Comparison of ENCODE assay signal across 16 cellular contexts in the genomic region with DNA sequence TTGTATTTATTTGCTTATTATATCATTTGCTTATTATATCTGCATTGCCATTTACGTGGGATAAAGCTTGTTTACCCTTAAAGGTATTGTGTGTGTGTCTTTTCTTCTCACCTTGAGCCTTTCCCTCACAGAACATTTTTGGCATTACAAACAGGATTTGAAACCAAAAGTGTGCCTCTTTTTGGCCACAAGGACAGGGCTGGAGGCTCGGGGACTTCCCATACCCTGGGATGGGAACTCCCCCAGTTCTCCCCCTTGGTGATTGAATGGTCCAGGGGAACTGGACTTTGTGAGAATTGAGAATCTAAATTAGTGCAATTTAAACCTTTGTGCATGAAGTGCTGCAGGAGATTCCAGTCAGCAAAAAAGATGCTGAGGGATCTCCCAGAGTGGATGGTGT.
"Had no signal": no experiment of that assay in that cellular context is flagged by ENCODE, and none has a peak within 500 bp of the region (broad histone marks: within the 10 kb centered on the region; RNA-seq: fewer than 3 reads in every experiment).

No MANE protein-coding gene starts in this region.

- H3K27me3 Mint-ChIP-seq: activated CD4-positive, alpha-beta T cell treated with anti-CD3 and anti-CD28 coated beads, Interleukin-2, amount 10 ng/mL, durations not matched to agents 24 days and 14 days; activated naive CD8-positive, alpha-beta T cell treated with anti-CD3 and anti-CD28 coated beads, Interleukin-2, amount 10 ng/mL, durations not matched to agents 7 days and 5 days; stimulated activated naive CD8-positive, alpha-beta T cell treated with anti-CD3 and anti-CD28 coated beads, Interleukin-15, Interleukin-2, amounts not matched to agents 100 ng/mL and 50 ng/mL, for 24 hours; T-cell had no signal

- H3K9me3 ChIP-seq: ovary, testis, uterus had no signal

- H3K4me3 Mint-ChIP-seq: activated CD4-positive, alpha-beta T cell treated with anti-CD3 and anti-CD28 coated beads, Interleukin-2, amount 10 ng/mL, durations not matched to agents 24 days and 14 days; activated naive CD8-positive, alpha-beta T cell treated with anti-CD3 and anti-CD28 coated beads, Interleukin-2, amount 10 ng/mL, durations not matched to agents 7 days and 5 days; neural crest cell; stimulated activated naive CD8-positive, alpha-beta T cell treated with anti-CD3 and anti-CD28 coated beads, Interleukin-15, Interleukin-2, amounts not matched to agents 100 ng/mL and 50 ng/mL, for 24 hours had no signal

- H3K36me3 ChIP-seq: ovary, uterus had no signal

- H3K27me3 ChIP-seq: esophagus muscularis mucosa, ovary, testis, uterus had no signal

- H3K4me1 Mint-ChIP-seq: neural crest cell had no signal

- H3K27ac Mint-ChIP-seq: activated CD4-positive, alpha-beta T cell treated with anti-CD3 and anti-CD28 coated beads, Interleukin-2, amount 10 ng/mL, durations not matched to agents 24 days and 14 days; activated naive CD8-positive, alpha-beta T cell treated with anti-CD3 and anti-CD28 coated beads, Interleukin-2, amount 10 ng/mL, durations not matched to agents 7 days and 5 days; stimulated activated naive CD8-positive, alpha-beta T cell treated with anti-CD3 and anti-CD28 coated beads, Interleukin-15, Interleukin-2, amounts not matched to agents 100 ng/mL and 50 ng/mL, for 24 hours had no signal

- H3K27ac ChIP-seq: esophagus muscularis mucosa, ovary, testis, uterus, WERI-Rb-1 had no signal

- H3K4me3 ChIP-seq: esophagus muscularis mucosa, mucosa of descending colon, ovary, testis, uterus had no signal

- ATAC-seq: mucosa of descending colon, T-cell had no signal

- H3K4me1 ChIP-seq: testis, uterus had no signal

- DNase-seq: activated CD4-positive, alpha-beta T cell treated with anti-CD3 and anti-CD28 coated beads, Interleukin-2, amount 10 ng/mL, durations not matched to agents 24 days and 14 days; activated effector memory CD4-positive, alpha-beta T cell treated with anti-CD3 and anti-CD28 coated beads, Interleukin-2, amount 50 U/mL, for 16 hours; activated naive CD8-positive, alpha-beta T cell treated with anti-CD3 and anti-CD28 coated beads, Interleukin-2, amount 10 ng/mL, durations not matched to agents 7 days and 5 days; activated T-cell treated with anti-CD3 and anti-CD28 coated beads for 4 hours; aorta; mucosa of descending colon; ovary; stimulated activated CD4-positive, alpha-beta T cell treated with anti-CD3 and anti-CD28 coated beads, Interleukin-12 subunit alpha, Interleukin-12 subunit beta, amount 100 ng/mL, for 4 hours; T-cell; T1000; testis; uterus; WERI-Rb-1 had no signal
